In the genomic region with DNA sequence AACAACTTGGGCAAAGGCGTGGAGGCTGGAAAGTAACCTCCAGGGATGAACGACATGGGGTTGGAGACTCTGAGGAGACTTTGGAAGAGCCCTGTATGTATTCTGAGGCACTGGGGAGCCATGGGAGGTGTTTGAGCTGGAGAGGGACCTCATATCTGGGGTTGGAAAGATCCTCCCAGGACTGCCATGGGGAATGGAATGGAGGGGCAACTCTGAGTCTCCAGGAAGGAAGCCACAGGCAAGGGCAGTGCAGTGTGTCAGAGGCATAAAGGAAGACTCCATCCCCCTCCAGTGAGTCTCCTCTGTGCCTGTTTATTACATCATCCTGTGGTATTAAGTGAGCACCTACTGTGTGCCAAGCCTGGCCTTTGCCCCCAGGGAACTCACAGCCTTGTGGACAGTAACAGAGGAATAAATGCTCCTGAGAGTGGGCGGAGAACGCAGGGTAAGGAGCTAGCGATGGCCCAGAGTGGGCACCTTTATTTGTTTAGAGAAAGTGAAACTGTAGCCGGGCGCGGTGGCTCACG, we compare ENCODE assay signal across 8 cellular contexts. TPM values are rescaled to one million over a fixed set of nuclear protein-coding genes. Genes with fewer than 3 reads are reported as not detected.
DNase-seq lines count a peak whose midpoint lies in the region; ATAC-seq and TF ChIP-seq lines count a peak whose summit lies in the region.

No MANE protein-coding gene starts in this region.

- H3K4me3 Mint-ChIP-seq in activated CD4-positive, alpha-beta T cell treated with anti-CD3 and anti-CD28 coated beads, Interleukin-2, amount 10 ng/mL, durations not matched to agents 24 days and 14 days, result peak overlapping the region; percentile 84
- peak overlapping the region; percentile 59 for H3K4me3 Mint-ChIP-seq in WTC11

- peak; percentile 67 for DNase-seq in activated CD4-positive, alpha-beta T cell treated with anti-CD3 and anti-CD28 coated beads, Interleukin-2, amount 10 ng/mL, durations not matched to agents 24 days and 14 days
- no peak for DNase-seq in activated CD4-positive, alpha-beta T cell treated with anti-CD3 and anti-CD28 coated beads for 48 hours
- no peak for DNase-seq in WTC11 (ENCODE audit: low spot score)
- DNase-seq in kidney tubule cell (ENCODE audit: low spot score), result peak; percentile 28
- DNase-seq in testis, result no peak
- DNase-seq in foreskin keratinocyte, result no peak

- TF ChIP-seq POLR2A in testis (IDR thresholded peaks at IDR 0.05), result no peak

- no peaks in the 10 kb centered on the region for H3K36me3 ChIP-seq in testis (ENCODE audit: low read depth, missing control alignments)

- H3K27me3 ChIP-seq in testis (no peaks in the 10 kb centered on the region), foreskin keratinocyte (no peaks in the 10 kb centered on the region)

- no peaks in the 10 kb centered on the region for H3K27me3 Mint-ChIP-seq in activated CD4-positive, alpha-beta T cell treated with anti-CD3 and anti-CD28 coated beads, Interleukin-2, amount 10 ng/mL, durations not matched to agents 24 days and 14 days
- no peaks in the 10 kb centered on the region; the same call in 1 of the 2 replicates for H3K27me3 Mint-ChIP-seq in WTC11 (ENCODE audit: low read depth)

- peak overlapping the region; percentile 75 for H3K27ac Mint-ChIP-seq in activated CD4-positive, alpha-beta T cell treated with anti-CD3 and anti-CD28 coated beads, Interleukin-2, amount 10 ng/mL, durations not matched to agents 24 days and 14 days
- H3K27ac Mint-ChIP-seq in WTC11, result peak overlapping the region; percentile 98

- CTCF ChIA-PET in WTC11 (lab: Charles Lee), result interaction anchor here (0.5 to 4.4 kb wide), 23 partner anchors 13 to 523 kb away, joined by 3 to 42 read pairs (median 4); partner anchors contain the start of gene LSM7

- H3K4me1 Mint-ChIP-seq in activated CD4-positive, alpha-beta T cell treated with anti-CD3 and anti-CD28 coated beads, Interleukin-2, amount 10 ng/mL, durations not matched to agents 24 days and 14 days, result peaks cover 27% of the 10 kb centered on the region
- peaks cover 22% of the 10 kb centered on the region for H3K4me1 Mint-ChIP-seq in WTC11

- H3K27ac ChIP-seq in testis, result peak overlapping the region; percentile 29 to 72
- no peak overlapping the region for H3K27ac ChIP-seq in foreskin keratinocyte

- no peaks in the 10 kb centered on the region for H3K9me3 Mint-ChIP-seq in activated CD4-positive, alpha-beta T cell treated with anti-CD3 and anti-CD28 coated beads, Interleukin-2, amount 10 ng/mL, durations not matched to agents 24 days and 14 days
- no peaks in the 10 kb centered on the region for H3K9me3 Mint-ChIP-seq in WTC11

- POLR2A ChIA-PET in WTC11 (lab: Charles Lee), result interaction anchor here (0.5 to 0.9 kb wide), 2 partner anchors 21 to 471 kb away, joined by 3 to 5 read pairs; no protein-coding TSS in a partner anchor

- WGBS in testis, 2 donors, result 62 to 63% methylated on average over 8 to 9 of the region's 9 CpGs

- no peak for TF ChIP-seq CTCF in WTC11 (IDR thresholded peaks at IDR 0.05)
- no peak for TF ChIP-seq CTCF in testis (IDR thresholded peaks at IDR 0.05)
- TF ChIP-seq CTCF in foreskin keratinocyte (conservative IDR thresholded peaks at IDR 0.05), result no peak

- intact Hi-C loops in activated CD4-positive, alpha-beta T cell treated with anti-CD3 and anti-CD28 coated beads, Interleukin-2, amount 10 ng/mL, durations not matched to agents 24 days and 14 days (cut with micrococcal nuclease), result loop anchor here (5.0 to 10.0 kb wide), 2 partner anchors 121 to 338 kb away; no protein-coding TSS in a partner anchor
- intact Hi-C loops in testis (cut with DNase I; ENCODE audit: low total_unique reads), result loop anchor here (5.0 to 10.0 kb wide), 3 partner anchors 42 to 121 kb away; partner anchors contain the start of gene AP3D1

- H3K36me3 Mint-ChIP-seq in activated CD4-positive, alpha-beta T cell treated with anti-CD3 and anti-CD28 coated beads, Interleukin-2, amount 10 ng/mL, durations not matched to agents 24 days and 14 days (ENCODE audit: low read depth), result peaks cover 41% of the 10 kb centered on the region
- H3K36me3 Mint-ChIP-seq in WTC11, result peaks cover 8% of the 10 kb centered on the region

- ATAC-seq in WTC11 (no peak), foreskin keratinocyte (no peak), GM18870 (IDR thresholded peaks at IDR 0.05; ENCODE audit: unreplicated experiment) (no peak), HG02763 (IDR thresholded peaks at IDR 0.05; ENCODE audit: unreplicated experiment) (no peak)

- peak overlapping the region in 1 of 2 donors; percentile 29 for H3K4me3 ChIP-seq in testis

- H3K9me3 ChIP-seq in testis, result no peaks in the 10 kb centered on the region

- H3K4me1 ChIP-seq in testis, result peaks cover 59% of the 10 kb centered on the region
- H3K4me1 ChIP-seq in foreskin keratinocyte, result no peaks in the 10 kb centered on the region

TF ChIP-seq in WTC11, 78 proteins besides CTCF, POLR2A, EP300 and RAD21:
- 0 out of 2 replicates have a peak, but pooled peaks have one; percentile 5 for TF ChIP-seq CBFB (CRISPR knock-in tag; IDR thresholded peaks at IDR 0.05; ENCODE audit: low read depth)
- TF ChIP-seq ZNF263 (CRISPR knock-in tag; IDR thresholded peaks at IDR 0.05; ENCODE audit: low read depth), result no peak

RNA-seq across cellular contexts. Expression of gene PEAK3, which starts 7.7 kb away (rescaled TPM):
- 0.09 TPM in 1 of 2 replicates, not detected in the other for total RNA-seq in activated CD4-positive, alpha-beta T cell treated with anti-CD3 and anti-CD28 coated beads, Interleukin-2, amount 10 ng/mL, durations not matched to agents 24 days and 14 days
- total RNA-seq in WTC11 (2021) (not detected in 3 replicates), testis (under 1 TPM; 0.37 to 0.55 TPM), foreskin keratinocyte (not detected in 2 replicates)
- polyA plus RNA-seq in testis (ENCODE audit: insufficient read depth, low read depth, low replicate concordance) (0.16 TPM), foreskin keratinocyte (not detected in 2 replicates)

RNA-seq across cellular contexts. Expression of gene JSRP1, which starts 18.0 kb away (rescaled TPM):
- 0.40 and 0.91 TPM in 2 replicates for total RNA-seq in activated CD4-positive, alpha-beta T cell treated with anti-CD3 and anti-CD28 coated beads, Interleukin-2, amount 10 ng/mL, durations not matched to agents 24 days and 14 days
- total RNA-seq in WTC11 (2021) (0.33 to 1.4 TPM (median 0.73 TPM) in 3 replicates), testis (1 to 10 TPM; 2.2 to 2.6 TPM), foreskin keratinocyte (0.17 TPM in 1 of 2 replicates, not detected in the other)
- polyA plus RNA-seq in testis (ENCODE audit: insufficient read depth, low read depth, low replicate concordance) (4.6 TPM), foreskin keratinocyte (0.17 and 0.22 TPM in 2 replicates)

RNA-seq across cellular contexts. Expression of gene AMH, which starts 25.1 kb away (rescaled TPM):
- total RNA-seq in activated CD4-positive, alpha-beta T cell treated with anti-CD3 and anti-CD28 coated beads, Interleukin-2, amount 10 ng/mL, durations not matched to agents 24 days and 14 days, result 4.0 and 5.1 TPM in 2 replicates
- total RNA-seq in WTC11 (2021) (4.7 to 11.2 TPM (median 5.2 TPM) in 3 replicates), testis (100 to 1,000 TPM; 180 to 268 TPM), foreskin keratinocyte (0.39 and 0.78 TPM in 2 replicates)
- polyA plus RNA-seq in testis (ENCODE audit: insufficient read depth, low read depth, low replicate concordance) (50.8 TPM), foreskin keratinocyte (0.17 and 0.64 TPM in 2 replicates)

RNA-seq across cellular contexts. Expression of gene LINGO3, which starts 33.7 kb away (rescaled TPM):
- total RNA-seq in activated CD4-positive, alpha-beta T cell treated with anti-CD3 and anti-CD28 coated beads, Interleukin-2, amount 10 ng/mL, durations not matched to agents 24 days and 14 days, result 0.09 and 0.26 TPM in 2 replicates
- total RNA-seq in WTC11 (2021) (2.0 to 2.9 TPM (median 2.8 TPM) in 3 replicates), testis (1 to 10 TPM; 2.1 to 3.5 TPM), foreskin keratinocyte (not detected in 2 replicates)
- polyA plus RNA-seq in testis (ENCODE audit: insufficient read depth, low read depth, low replicate concordance) (0.45 TPM), foreskin keratinocyte (not detected in 2 replicates)

RNA-seq across cellular contexts. Expression of gene SF3A2, which starts 37.6 kb away (rescaled TPM):
- 159 and 171 TPM in 2 replicates for total RNA-seq in activated CD4-positive, alpha-beta T cell treated with anti-CD3 and anti-CD28 coated beads, Interleukin-2, amount 10 ng/mL, durations not matched to agents 24 days and 14 days
- total RNA-seq in WTC11 (2021) (167 to 184 TPM (median 169 TPM) in 3 replicates), testis (100 to 1,000 TPM; 102 to 122 TPM), foreskin keratinocyte (33.8 and 34.2 TPM in 2 replicates)
- polyA plus RNA-seq in testis (ENCODE audit: insufficient read depth, low read depth, low replicate concordance) (117 TPM), foreskin keratinocyte (69.8 and 76.2 TPM in 2 replicates)

Comparison
In these comparisons a context has a peak if more than half of its experiments do, and no peak if none do; other contexts are left out.
1. DNase-seq: peak in activated CD4-positive, alpha-beta T cell treated with anti-CD3 and anti-CD28 coated beads, Interleukin-2, amount 10 ng/mL, durations not matched to agents 24 days and 14 days (single experiment) and kidney tubule cell (single experiment); none in activated CD4-positive, alpha-beta T cell treated with anti-CD3 and anti-CD28 coated beads for 48 hours (single experiment), WTC11 (single experiment), testis (single experiment) and foreskin keratinocyte (0 of 2).
2. RNA of gene AMH, which starts 25.1 kb away (total RNA-seq): 180 to 268 TPM in testis; 4.7 to 11.2 TPM in WTC11, 4.0 to 5.1 TPM in activated CD4-positive, alpha-beta T cell treated with anti-CD3 and anti-CD28 coated beads, Interleukin-2, amount 10 ng/mL, durations not matched to agents 24 days and 14 days and 0.39 to 0.78 TPM in foreskin keratinocyte; every median in the first group is over 10 times any median in the second.